ENCODE assay signal across 1 cellular context in the genomic region with DNA sequence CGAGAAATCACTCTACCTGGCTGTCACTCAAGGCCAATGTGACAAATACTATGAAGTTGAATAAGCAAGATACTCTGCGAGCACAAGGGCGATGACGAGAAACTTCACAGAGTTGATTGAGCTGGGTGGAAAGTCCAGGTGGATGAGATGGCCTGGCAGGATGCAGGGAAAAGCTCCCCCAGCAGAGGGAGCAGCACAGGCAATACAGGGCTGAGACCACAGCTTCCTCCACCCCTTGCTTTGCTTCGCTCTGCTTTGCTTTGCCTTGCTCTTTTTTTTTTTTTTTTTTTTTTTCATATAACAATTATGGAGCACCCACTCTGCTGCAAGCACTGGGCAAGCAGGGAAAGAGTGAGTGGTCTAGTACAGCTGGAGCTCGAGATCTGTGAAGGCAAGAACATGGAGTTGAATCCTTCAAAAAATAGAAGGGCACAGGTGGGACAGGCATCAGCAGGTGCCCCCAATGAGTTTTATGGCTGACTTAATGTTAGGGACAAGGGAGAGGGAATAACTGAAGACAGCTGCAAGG.
TF ChIP-seq lines count a peak whose summit lies in the region.

No MANE protein-coding gene starts in this region.

TF ChIP-seq in WTC11, 78 proteins besides CTCF, POLR2A, EP300 and RAD21 (continued from another document):
- TF ChIP-seq MYBL2 (CRISPR knock-in tag; IDR thresholded peaks at IDR 0.05) (no peak), USF2 (CRISPR knock-in tag; IDR thresholded peaks at IDR 0.05) (no peak), NFE2L1 (CRISPR knock-in tag; IDR thresholded peaks at IDR 0.05) (no peak), CREM (CRISPR knock-in tag; IDR thresholded peaks at IDR 0.05) (no peak), FOXP1 (CRISPR knock-in tag; IDR thresholded peaks at IDR 0.05; ENCODE audit: borderline replicate concordance) (no peak), OVOL2 (CRISPR knock-in tag; IDR thresholded peaks at IDR 0.05; ENCODE audit: borderline replicate concordance) (no peak)
- TF ChIP-seq, protein P1, sequence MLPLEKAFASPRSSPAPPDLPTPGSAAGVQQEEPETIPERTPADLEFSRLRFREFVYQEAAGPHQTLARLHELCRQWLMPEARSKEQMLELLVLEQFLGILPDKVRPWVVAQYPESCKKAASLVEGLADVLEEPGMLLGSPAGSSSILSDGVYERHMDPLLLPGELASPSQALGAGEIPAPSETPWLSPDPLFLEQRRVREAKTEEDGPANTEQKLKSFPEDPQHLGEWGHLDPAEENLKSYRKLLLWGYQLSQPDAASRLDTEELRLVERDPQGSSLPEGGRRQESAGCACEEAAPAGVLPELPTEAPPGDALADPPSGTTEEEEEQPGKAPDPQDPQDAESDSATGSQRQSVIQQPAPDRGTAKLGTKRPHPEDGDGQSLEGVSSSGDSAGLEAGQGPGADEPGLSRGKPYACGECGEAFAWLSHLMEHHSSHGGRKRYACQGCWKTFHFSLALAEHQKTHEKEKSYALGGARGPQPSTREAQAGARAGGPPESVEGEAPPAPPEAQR (CRISPR knock-in tag; IDR thresholded peaks at IDR 0.05), result no peak
